Comparison of ENCODE assay signal across 1 cellular context in the genomic region with DNA sequence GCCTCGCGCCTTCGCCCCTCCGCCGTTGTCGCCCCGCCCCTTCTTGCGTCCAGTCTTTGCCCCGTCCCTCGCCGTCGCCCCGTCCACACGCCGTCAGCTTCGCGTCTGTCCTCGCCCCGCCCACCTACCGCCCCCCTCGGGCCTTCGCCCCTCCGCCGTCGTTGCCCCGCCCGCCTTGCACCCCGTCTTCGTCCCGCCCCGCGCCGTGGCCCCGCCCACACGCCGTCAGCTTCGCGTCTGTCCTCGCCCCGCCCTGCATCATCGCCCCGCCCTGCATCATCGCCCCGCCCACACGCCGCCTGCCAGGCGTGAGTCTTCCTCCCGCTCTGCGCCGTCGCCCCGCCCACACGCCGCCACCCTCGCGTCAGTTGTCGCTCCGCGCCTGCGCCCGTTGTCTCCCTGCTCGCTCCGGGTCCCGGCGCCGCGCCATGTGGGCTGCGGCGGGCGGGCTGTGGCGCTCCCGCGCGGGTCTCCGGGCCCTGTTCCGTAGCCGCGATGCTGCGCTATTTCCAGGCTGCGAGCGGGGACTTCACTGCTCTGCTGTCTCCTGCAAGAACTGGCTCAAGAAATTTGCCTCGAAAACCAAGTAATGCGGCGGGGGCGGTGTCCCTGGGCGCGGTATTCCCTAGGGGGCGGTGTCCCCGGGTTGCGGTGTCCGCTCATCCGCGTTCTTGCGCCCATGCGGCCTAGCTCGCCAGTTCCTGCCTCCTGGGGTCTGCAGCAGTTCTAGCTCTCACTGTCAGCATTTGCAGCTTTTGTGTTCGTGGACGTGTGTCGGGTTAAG.
A peak's percentile ranks its signal among the peaks of the same experiment; 100 is the strongest.
TF ChIP-seq lines count a peak whose summit lies in the region.

RBFA (plus strand) TSS at position 367 of the 784 bp plus-strand sequence; CDS start at position 429, 62 bp downstream.

TF ChIP-seq in HepG2, 621 proteins besides CTCF, POLR2A, EP300 and RAD21 (continued from another document and continues in another):
- TF ChIP-seq SRSF4 (IDR thresholded peaks at IDR 0.05; ENCODE audit: low read depth, low read length, poor library complexity, severe bottlenecking): no peak
- TF ChIP-seq TOPORS (CRISPR knock-in tag; IDR thresholded peaks at IDR 0.05): no peak
- TF ChIP-seq WIZ (CRISPR knock-in tag; IDR thresholded peaks at IDR 0.05): no peak
- TF ChIP-seq NFATC3 (CRISPR knock-in tag; IDR thresholded peaks at IDR 0.05): no peak
- peak; percentile 59 for TF ChIP-seq PHF20 (CRISPR knock-in tag; IDR thresholded peaks at IDR 0.05)
- no peak for TF ChIP-seq ZNF530 (CRISPR knock-in tag; IDR thresholded peaks at IDR 0.05; ENCODE audit: low read depth)
- no peak for TF ChIP-seq HMGXB3 (CRISPR knock-in tag; IDR thresholded peaks at IDR 0.05; ENCODE audit: borderline replicate concordance)
- no peak for TF ChIP-seq ZNF335 (CRISPR knock-in tag; IDR thresholded peaks at IDR 0.05)
- TF ChIP-seq, protein P1, sequence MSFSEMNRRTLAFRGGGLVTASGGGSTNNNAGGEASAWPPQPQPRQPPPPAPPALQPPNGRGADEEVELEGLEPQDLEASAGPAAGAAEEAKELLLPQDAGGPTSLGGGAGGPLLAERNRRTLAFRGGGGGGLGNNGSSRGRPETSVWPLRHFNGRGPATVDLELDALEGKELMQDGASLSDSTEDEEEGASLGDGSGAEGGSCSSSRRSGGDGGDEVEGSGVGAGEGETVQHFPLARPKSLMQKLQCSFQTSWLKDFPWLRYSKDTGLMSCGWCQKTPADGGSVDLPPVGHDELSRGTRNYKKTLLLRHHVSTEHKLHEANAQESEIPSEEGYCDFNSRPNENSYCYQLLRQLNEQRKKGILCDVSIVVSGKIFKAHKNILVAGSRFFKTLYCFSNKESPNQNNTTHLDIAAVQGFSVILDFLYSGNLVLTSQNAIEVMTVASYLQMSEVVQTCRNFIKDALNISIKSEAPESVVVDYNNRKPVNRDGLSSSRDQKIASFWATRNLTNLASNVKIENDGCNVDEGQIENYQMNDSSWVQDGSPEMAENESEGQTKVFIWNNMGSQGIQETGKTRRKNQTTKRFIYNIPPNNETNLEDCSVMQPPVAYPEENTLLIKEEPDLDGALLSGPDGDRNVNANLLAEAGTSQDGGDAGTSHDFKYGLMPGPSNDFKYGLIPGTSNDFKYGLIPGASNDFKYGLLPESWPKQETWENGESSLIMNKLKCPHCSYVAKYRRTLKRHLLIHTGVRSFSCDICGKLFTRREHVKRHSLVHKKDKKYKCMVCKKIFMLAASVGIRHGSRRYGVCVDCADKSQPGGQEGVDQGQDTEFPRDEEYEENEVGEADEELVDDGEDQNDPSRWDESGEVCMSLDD (CRISPR knock-in tag; IDR thresholded peaks at IDR 0.05; ENCODE audit: borderline replicate concordance): no peak
- TF ChIP-seq, protein P2, sequence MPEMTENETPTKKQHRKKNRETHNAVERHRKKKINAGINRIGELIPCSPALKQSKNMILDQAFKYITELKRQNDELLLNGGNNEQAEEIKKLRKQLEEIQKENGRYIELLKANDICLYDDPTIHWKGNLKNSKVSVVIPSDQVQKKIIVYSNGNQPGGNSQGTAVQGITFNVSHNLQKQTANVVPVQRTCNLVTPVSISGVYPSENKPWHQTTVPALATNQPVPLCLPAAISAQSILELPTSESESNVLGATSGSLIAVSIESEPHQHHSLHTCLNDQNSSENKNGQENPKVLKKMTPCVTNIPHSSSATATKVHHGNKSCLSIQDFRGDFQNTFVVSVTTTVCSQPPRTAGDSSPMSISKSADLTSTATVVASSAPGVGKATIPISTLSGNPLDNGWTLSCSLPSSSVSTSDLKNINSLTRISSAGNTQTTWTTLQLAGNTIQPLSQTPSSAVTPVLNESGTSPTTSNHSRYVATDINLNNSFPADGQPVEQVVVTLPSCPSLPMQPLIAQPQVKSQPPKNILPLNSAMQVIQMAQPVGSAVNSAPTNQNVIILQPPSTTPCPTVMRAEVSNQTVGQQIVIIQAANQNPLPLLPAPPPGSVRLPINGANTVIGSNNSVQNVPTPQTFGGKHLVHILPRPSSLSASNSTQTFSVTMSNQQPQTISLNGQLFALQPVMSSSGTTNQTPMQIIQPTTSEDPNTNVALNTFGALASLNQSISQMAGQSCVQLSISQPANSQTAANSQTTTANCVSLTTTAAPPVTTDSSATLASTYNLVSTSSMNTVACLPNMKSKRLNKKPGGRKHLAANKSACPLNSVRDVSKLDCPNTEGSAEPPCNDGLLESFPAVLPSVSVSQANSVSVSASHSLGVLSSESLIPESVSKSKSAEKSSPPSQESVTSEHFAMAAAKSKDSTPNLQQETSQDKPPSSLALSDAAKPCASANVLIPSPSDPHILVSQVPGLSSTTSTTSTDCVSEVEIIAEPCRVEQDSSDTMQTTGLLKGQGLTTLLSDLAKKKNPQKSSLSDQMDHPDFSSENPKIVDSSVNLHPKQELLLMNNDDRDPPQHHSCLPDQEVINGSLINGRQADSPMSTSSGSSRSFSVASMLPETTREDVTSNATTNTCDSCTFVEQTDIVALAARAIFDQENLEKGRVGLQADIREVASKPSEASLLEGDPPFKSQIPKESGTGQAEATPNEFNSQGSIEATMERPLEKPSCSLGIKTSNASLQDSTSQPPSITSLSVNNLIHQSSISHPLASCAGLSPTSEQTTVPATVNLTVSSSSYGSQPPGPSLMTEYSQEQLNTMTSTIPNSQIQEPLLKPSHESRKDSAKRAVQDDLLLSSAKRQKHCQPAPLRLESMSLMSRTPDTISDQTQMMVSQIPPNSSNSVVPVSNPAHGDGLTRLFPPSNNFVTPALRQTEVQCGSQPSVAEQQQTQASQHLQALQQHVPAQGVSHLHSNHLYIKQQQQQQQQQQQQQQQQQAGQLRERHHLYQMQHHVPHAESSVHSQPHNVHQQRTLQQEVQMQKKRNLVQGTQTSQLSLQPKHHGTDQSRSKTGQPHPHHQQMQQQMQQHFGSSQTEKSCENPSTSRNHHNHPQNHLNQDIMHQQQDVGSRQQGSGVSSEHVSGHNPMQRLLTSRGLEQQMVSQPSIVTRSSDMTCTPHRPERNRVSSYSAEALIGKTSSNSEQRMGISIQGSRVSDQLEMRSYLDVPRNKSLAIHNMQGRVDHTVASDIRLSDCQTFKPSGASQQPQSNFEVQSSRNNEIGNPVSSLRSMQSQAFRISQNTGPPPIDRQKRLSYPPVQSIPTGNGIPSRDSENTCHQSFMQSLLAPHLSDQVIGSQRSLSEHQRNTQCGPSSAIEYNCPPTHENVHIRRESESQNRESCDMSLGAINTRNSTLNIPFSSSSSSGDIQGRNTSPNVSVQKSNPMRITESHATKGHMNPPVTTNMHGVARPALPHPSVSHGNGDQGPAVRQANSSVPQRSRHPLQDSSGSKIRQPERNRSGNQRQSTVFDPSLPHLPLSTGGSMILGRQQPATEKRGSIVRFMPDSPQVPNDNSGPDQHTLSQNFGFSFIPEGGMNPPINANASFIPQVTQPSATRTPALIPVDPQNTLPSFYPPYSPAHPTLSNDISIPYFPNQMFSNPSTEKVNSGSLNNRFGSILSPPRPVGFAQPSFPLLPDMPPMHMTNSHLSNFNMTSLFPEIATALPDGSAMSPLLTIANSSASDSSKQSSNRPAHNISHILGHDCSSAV (CRISPR knock-in tag; IDR thresholded peaks at IDR 0.05; ENCODE audit: borderline replicate concordance): 0 out of 2 replicates have a peak, but pooled peaks have one; percentile 49
- peak; percentile 70 for TF ChIP-seq TAF1 (CRISPR knock-in tag; IDR thresholded peaks at IDR 0.05)
- TF ChIP-seq ZNF839 (CRISPR knock-in tag; IDR thresholded peaks at IDR 0.05; ENCODE audit: borderline replicate concordance): peak; percentile 88; the same call in 1 of the 2 replicates
- TF ChIP-seq PCBP2 (optimal IDR thresholded peaks at IDR 0.05; ENCODE audit: low read depth, low read length, poor library complexity, severe bottlenecking): no peak
- TF ChIP-seq ZNF33A (CRISPR knock-in tag; IDR thresholded peaks at IDR 0.05; ENCODE audit: borderline replicate concordance): no peak
- no peak for TF ChIP-seq SSRP1 (CRISPR knock-in tag; IDR thresholded peaks at IDR 0.05)
- TF ChIP-seq, protein P3, sequence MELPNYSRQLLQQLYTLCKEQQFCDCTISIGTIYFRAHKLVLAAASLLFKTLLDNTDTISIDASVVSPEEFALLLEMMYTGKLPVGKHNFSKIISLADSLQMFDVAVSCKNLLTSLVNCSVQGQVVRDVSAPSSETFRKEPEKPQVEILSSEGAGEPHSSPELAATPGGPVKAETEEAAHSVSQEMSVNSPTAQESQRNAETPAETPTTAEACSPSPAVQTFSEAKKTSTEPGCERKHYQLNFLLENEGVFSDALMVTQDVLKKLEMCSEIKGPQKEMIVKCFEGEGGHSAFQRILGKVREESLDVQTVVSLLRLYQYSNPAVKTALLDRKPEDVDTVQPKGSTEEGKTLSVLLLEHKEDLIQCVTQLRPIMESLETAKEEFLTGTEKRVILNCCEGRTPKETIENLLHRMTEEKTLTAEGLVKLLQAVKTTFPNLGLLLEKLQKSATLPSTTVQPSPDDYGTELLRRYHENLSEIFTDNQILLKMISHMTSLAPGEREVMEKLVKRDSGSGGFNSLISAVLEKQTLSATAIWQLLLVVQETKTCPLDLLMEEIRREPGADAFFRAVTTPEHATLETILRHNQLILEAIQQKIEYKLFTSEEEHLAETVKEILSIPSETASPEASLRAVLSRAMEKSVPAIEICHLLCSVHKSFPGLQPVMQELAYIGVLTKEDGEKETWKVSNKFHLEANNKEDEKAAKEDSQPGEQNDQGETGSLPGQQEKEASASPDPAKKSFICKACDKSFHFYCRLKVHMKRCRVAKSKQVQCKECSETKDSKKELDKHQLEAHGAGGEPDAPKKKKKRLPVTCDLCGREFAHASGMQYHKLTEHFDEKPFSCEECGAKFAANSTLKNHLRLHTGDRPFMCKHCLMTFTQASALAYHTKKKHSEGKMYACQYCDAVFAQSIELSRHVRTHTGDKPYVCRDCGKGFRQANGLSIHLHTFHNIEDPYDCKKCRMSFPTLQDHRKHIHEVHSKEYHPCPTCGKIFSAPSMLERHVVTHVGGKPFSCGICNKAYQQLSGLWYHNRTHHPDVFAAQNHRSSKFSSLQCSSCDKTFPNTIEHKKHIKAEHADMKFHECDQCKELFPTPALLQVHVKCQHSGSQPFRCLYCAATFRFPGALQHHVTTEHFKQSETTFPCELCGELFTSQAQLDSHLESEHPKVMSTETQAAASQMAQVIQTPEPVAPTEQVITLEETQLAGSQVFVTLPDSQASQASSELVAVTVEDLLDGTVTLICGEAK (IDR thresholded peaks at IDR 0.05): no peak
- TF ChIP-seq, protein P3 (CRISPR knock-in tag; IDR thresholded peaks at IDR 0.05): no peak; the same call in 1 of the 2 replicates
- TF ChIP-seq JUNB (CRISPR knock-in tag; IDR thresholded peaks at IDR 0.05; ENCODE audit: borderline replicate concordance): peak; percentile 6; the same call in 1 of the 2 replicates
- no peak for TF ChIP-seq SIX4 (CRISPR knock-in tag; IDR thresholded peaks at IDR 0.05)
- TF ChIP-seq ZNF83 (CRISPR knock-in tag; IDR thresholded peaks at IDR 0.05; ENCODE audit: borderline replicate concordance): 0 out of 2 replicates have a peak, but pooled peaks have one; percentile 68
- TF ChIP-seq ZNF224 (CRISPR knock-in tag; IDR thresholded peaks at IDR 0.05): peak; percentile 36; the same call in 1 of the 2 replicates
- TF ChIP-seq RORA (CRISPR knock-in tag; IDR thresholded peaks at IDR 0.05): no peak
